In genomic region chr7:32914186-32914585, GRCh38 we compare ENCODE assay signal across 20 cellular contexts. TPM values are rescaled to one million over a fixed set of nuclear protein-coding genes. Genes with fewer than 3 reads are reported as not detected.
DNase-seq lines count a peak whose midpoint lies in the region; ATAC-seq, FAIRE-seq and TF ChIP-seq lines count a peak whose summit lies in the region.
"Had no signal": no experiment of that assay in that cellular context is flagged by ENCODE, and none has a peak within 500 bp of the region (broad histone marks: within the 10 kb centered on the region; RNA-seq: fewer than 3 reads in every experiment).

No MANE protein-coding gene starts in this region.

- H3K27ac Mint-ChIP-seq in activated naive CD8-positive, alpha-beta T cell treated with anti-CD3 and anti-CD28 coated beads, Interleukin-2, amount 50 U/mL, for 24 hours: peak overlapping the region; percentile 25
- no peak overlapping the region for H3K27ac Mint-ChIP-seq in activated naive CD8-positive, alpha-beta T cell treated with anti-CD3 and anti-CD28 coated beads for 36 hours
- no peak overlapping the region for H3K27ac Mint-ChIP-seq in neural progenitor cell
- H3K27ac Mint-ChIP-seq: nephron progenitor cell had no signal

- H3K4me1 Mint-ChIP-seq in activated naive CD8-positive, alpha-beta T cell treated with anti-CD3 and anti-CD28 coated beads, Interleukin-2, amount 50 U/mL, for 24 hours: peaks cover 10% of the 10 kb centered on the region
- H3K4me1 Mint-ChIP-seq in activated naive CD8-positive, alpha-beta T cell treated with anti-CD3 and anti-CD28 coated beads for 36 hours: peaks cover 10% of the 10 kb centered on the region
- H3K4me1 Mint-ChIP-seq in neural progenitor cell: no peaks in the 10 kb centered on the region
- H3K4me1 Mint-ChIP-seq: brain, nephron progenitor cell had no signal

- H3K4me3 ChIP-seq in OCI-LY1 (ENCODE audit: low read depth, low read length, poor library complexity, severe bottlenecking) (no peak overlapping the region), epithelial cell of proximal tubule (ENCODE audit: low read depth, low read length) (no peak overlapping the region), neural progenitor cell (no peak overlapping the region)
- H3K4me3 ChIP-seq: coronary artery, stomach, transverse colon had no signal

- TF ChIP-seq CTCF in OCI-LY1 (IDR thresholded peaks at IDR 0.05; ENCODE audit: low read length) (peak; percentile 20; the same call in 1 of the 2 replicates), epithelial cell of proximal tubule (conservative IDR thresholded peaks at IDR 0.05; ENCODE audit: low read depth, low read length) (peak; percentile 18), neural progenitor cell (IDR thresholded peaks at IDR 0.05) (peak; percentile 20)

- no peaks in the 10 kb centered on the region for H3F3A ChIP-seq in OCI-LY1 (ENCODE audit: insufficient read depth, low read length)
- no peaks in the 10 kb centered on the region for H3F3A ChIP-seq in neural progenitor cell (ENCODE audit: low read depth)

- H3K4me2 ChIP-seq in OCI-LY1 (ENCODE audit: low read length) (no peak overlapping the region), neural progenitor cell (no peak overlapping the region)

- H3K36me3 ChIP-seq in OCI-LY1 (ENCODE audit: insufficient read depth, low read length) (no peaks in the 10 kb centered on the region), neural progenitor cell (no peaks in the 10 kb centered on the region)

- H3K9me3 Mint-ChIP-seq in activated naive CD8-positive, alpha-beta T cell treated with anti-CD3 and anti-CD28 coated beads, Interleukin-2, amount 50 U/mL, for 24 hours: no peaks in the 10 kb centered on the region
- no peaks in the 10 kb centered on the region for H3K9me3 Mint-ChIP-seq in activated naive CD8-positive, alpha-beta T cell treated with anti-CD3 and anti-CD28 coated beads for 36 hours
- H3K9me3 Mint-ChIP-seq in neural progenitor cell: no peaks in the 10 kb centered on the region
- H3K9me3 Mint-ChIP-seq: brain had no signal

- H3K9ac ChIP-seq in OCI-LY1 (ENCODE audit: low read length) (no peak overlapping the region), neural progenitor cell (no peak overlapping the region)

- no peaks in the 10 kb centered on the region for H4K20me1 ChIP-seq in OCI-LY1 (ENCODE audit: insufficient read depth, low read length)
- no peaks in the 10 kb centered on the region for H4K20me1 ChIP-seq in neural progenitor cell (ENCODE audit: low read depth)

- ATAC-seq in activated naive CD8-positive, alpha-beta T cell treated with anti-CD3 and anti-CD28 coated beads, Interleukin-2, amount 50 U/mL, for 24 hours: no peak
- ATAC-seq in HG03469 (IDR thresholded peaks at IDR 0.05; ENCODE audit: unreplicated experiment) (no peak), GM19328 (IDR thresholded peaks at IDR 0.05; ENCODE audit: unreplicated experiment) (no peak)
- ATAC-seq: left lobe of liver, sciatic nerve had no signal

- H3K27me3 Mint-ChIP-seq in activated naive CD8-positive, alpha-beta T cell treated with anti-CD3 and anti-CD28 coated beads, Interleukin-2, amount 50 U/mL, for 24 hours: no peaks in the 10 kb centered on the region
- no peaks in the 10 kb centered on the region for H3K27me3 Mint-ChIP-seq in activated naive CD8-positive, alpha-beta T cell treated with anti-CD3 and anti-CD28 coated beads for 36 hours
- H3K27me3 Mint-ChIP-seq in neural progenitor cell (ENCODE audit: insufficient read depth, low read depth): peaks cover 1% of the 10 kb centered on the region
- H3K27me3 Mint-ChIP-seq: brain had no signal

- no peaks in the 10 kb centered on the region for H3K4me1 ChIP-seq in OCI-LY1 (ENCODE audit: insufficient read depth, low read length, severe bottlenecking)
- no peaks in the 10 kb centered on the region for H3K4me1 ChIP-seq in neural progenitor cell
- H3K4me1 ChIP-seq: stomach, transverse colon had no signal

- no peak overlapping the region for H2AFZ ChIP-seq in OCI-LY1 (ENCODE audit: low read length)
- H2AFZ ChIP-seq in neural progenitor cell (replicated peaks): no peak overlapping the region

- H3K36me3 Mint-ChIP-seq in activated naive CD8-positive, alpha-beta T cell treated with anti-CD3 and anti-CD28 coated beads, Interleukin-2, amount 50 U/mL, for 24 hours (ENCODE audit: low read depth): peaks cover 3% of the 10 kb centered on the region
- H3K36me3 Mint-ChIP-seq in activated naive CD8-positive, alpha-beta T cell treated with anti-CD3 and anti-CD28 coated beads for 36 hours: peaks cover 3% of the 10 kb centered on the region
- peaks cover 38% of the 10 kb centered on the region for H3K36me3 Mint-ChIP-seq in neural progenitor cell

- H3K9me2 ChIP-seq in OCI-LY1 (ENCODE audit: low read depth, low read length): no peaks in the 10 kb centered on the region

- H3K27ac ChIP-seq in OCI-LY1 (ENCODE audit: low read depth, low read length, poor library complexity, severe bottlenecking) (no peak overlapping the region), neural progenitor cell (no peak overlapping the region)
- H3K27ac ChIP-seq: coronary artery, stomach, transverse colon had no signal

- FAIRE-seq in HTR-8/SVneo (lab: Jason Lieb, UNC): no peak

- DNase-seq in activated naive CD8-positive, alpha-beta T cell treated with anti-CD3 and anti-CD28 coated beads, Interleukin-2, amount 50 U/mL, for 24 hours: no peak
- no peak for DNase-seq in activated naive CD8-positive, alpha-beta T cell treated with anti-CD3 and anti-CD28 coated beads for 36 hours
- DNase-seq in epithelial cell of proximal tubule (ENCODE audit: low read depth) (no peak), neural progenitor cell (ENCODE audit: low spot score) (no peak), HTR-8/SVneo (ENCODE audit: insufficient read length, low spot score) (no peak)
- DNase-seq: activated CD4-positive, alpha-beta T cell treated with anti-CD3 and anti-CD28 coated beads for 4 hours; GOT3; midbrain; NCI-H1694 treated with DMSO at 0.1 percent for 48 hours; NCI-H526 treated with DMSO at 0.1 percent for 48 hours; nephron progenitor cell; stomach; transverse colon had no signal

- no peaks in the 10 kb centered on the region for H3K79me2 ChIP-seq in OCI-LY1 (ENCODE audit: insufficient read depth, low read length)
- no peaks in the 10 kb centered on the region for H3K79me2 ChIP-seq in neural progenitor cell (ENCODE audit: low read depth)

- no peaks in the 10 kb centered on the region for H3K9me3 ChIP-seq in OCI-LY1 (ENCODE audit: low read length)
- H3K9me3 ChIP-seq in neural progenitor cell (ENCODE audit: low read depth): no peaks in the 10 kb centered on the region
- H3K9me3 ChIP-seq: stomach, transverse colon had no signal

- H3K27me3 ChIP-seq in OCI-LY1 (ENCODE audit: insufficient read depth, low read length) (0 out of 2 replicates have a peak, but pooled peaks cover 4% of the 10 kb centered on the region), neural progenitor cell (no peaks in the 10 kb centered on the region)
- H3K27me3 ChIP-seq: stomach, transverse colon had no signal

- no peak overlapping the region for H3K4me3 Mint-ChIP-seq in activated naive CD8-positive, alpha-beta T cell treated with anti-CD3 and anti-CD28 coated beads, Interleukin-2, amount 50 U/mL, for 24 hours
- H3K4me3 Mint-ChIP-seq in activated naive CD8-positive, alpha-beta T cell treated with anti-CD3 and anti-CD28 coated beads for 36 hours: no peak overlapping the region
- H3K4me3 Mint-ChIP-seq in neural progenitor cell: no peak overlapping the region
- H3K4me3 Mint-ChIP-seq: brain, nephron progenitor cell had no signal

RNA-seq across cellular contexts. Expression of gene KBTBD2, which starts 22.6 kb away (rescaled TPM):
- total RNA-seq in activated naive CD8-positive, alpha-beta T cell treated with anti-CD3 and anti-CD28 coated beads for 36 hours: 10 to 100 TPM; 20.9 to 22.7 TPM
- total RNA-seq in epithelial cell of proximal tubule (21.0 and 24.5 TPM in 2 replicates), neural progenitor cell (ENCODE audit: low replicate concordance) (31.2 and 45.5 TPM in 2 replicates)

RNA-seq across cellular contexts. Expression of gene FKBP9, which starts 43.1 kb away (rescaled TPM):
- total RNA-seq in activated naive CD8-positive, alpha-beta T cell treated with anti-CD3 and anti-CD28 coated beads for 36 hours: under 1 TPM in 1 of 2 experiments, not detected in 1; 0.14 TPM
- total RNA-seq in epithelial cell of proximal tubule (72.0 and 137 TPM in 2 replicates), neural progenitor cell (ENCODE audit: low replicate concordance) (24.4 and 28.6 TPM in 2 replicates)

Comparison
In these comparisons a context has a peak if more than half of its experiments do, and no peak if none do; other contexts are left out.
1. RNA of gene FKBP9, which starts 43.1 kb away (total RNA-seq): 72.0 to 137 TPM in epithelial cell of proximal tubule and 24.4 to 28.6 TPM in neural progenitor cell; 0.14 TPM in activated naive CD8-positive, alpha-beta T cell treated with anti-CD3 and anti-CD28 coated beads for 36 hours; every median in the first group is over 10 times any median in the second.
2. Peak in every context shown above with its lines, with median percentiles within 50 percentile points of each other: CTCF ChIP-seq.